Comparison of ENCODE assay signal across 12 cellular contexts in the genomic region with DNA sequence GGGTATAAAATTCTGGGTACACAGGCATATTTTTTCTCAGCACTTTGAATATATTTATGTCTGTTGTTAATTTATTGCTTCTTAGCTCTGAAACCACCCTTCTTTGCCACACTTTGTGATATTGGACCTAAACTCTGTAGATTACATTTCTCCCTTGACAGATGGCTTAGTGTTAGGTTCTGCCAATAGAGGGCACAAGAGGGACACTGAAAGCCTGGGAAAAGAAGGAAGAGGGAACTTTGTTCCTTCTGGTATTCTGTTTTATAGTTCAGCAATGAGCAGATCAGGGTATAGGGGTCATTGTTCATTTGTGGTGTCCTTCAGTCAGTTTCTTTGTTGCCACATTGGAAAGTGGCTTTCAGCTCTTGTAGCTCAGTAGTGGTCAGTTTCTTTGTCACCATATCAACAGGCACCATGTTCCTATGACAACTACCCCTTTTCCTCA.
DNase-seq lines count a peak whose midpoint lies in the region; ATAC-seq lines count a peak whose summit lies in the region.
"Had no signal": no experiment of that assay in that cellular context is flagged by ENCODE, and none has a peak within 500 bp of the region (broad histone marks: within the 10 kb centered on the region; RNA-seq: fewer than 3 reads in every experiment).

No MANE protein-coding gene starts in this region.

- DNase-seq in EL (peak; percentile 21), MV-4-11 (lab: John Stamatoyannopoulos, UW) (peak; percentile 33), SKM-1 (lab: John Stamatoyannopoulos, UW; ENCODE audit: unreplicated experiment) (peak; percentile 42), left lobe of liver (ENCODE audit: low spot score) (no peak), retina (no peak), mesenteric fat pad (ENCODE audit: low spot score) (no peak)
- DNase-seq in activated naive CD4-positive, alpha-beta T cell treated with Interleukin-2 at 50 U/mL for 16 hours = no peak
- DNase-seq: activated CD4-positive, alpha-beta T cell treated with anti-CD3 and anti-CD28 coated beads for 4 hours; cortex of kidney; naive B cell; stimulated activated naive CD8-positive, alpha-beta T cell treated with anti-CD3 and anti-CD28 coated beads, Interleukin-15, amount 100 ng/mL, for 72 hours had no signal

- peak; percentile 100 for ATAC-seq in left lobe of liver
- ATAC-seq in HG03045 (IDR thresholded peaks at IDR 0.05; ENCODE audit: unreplicated experiment) = no peak
- ATAC-seq: stimulated activated naive CD8-positive, alpha-beta T cell treated with anti-CD3 and anti-CD28 coated beads, Interleukin-15, amount 100 ng/mL, for 72 hours had no signal

Comparison
In these comparisons a context has a peak if more than half of its experiments do, and no peak if none do; other contexts are left out.
1. DNase-seq: peak in EL (single experiment), MV-4-11 (single experiment) and SKM-1 (single experiment); none in left lobe of liver (single experiment), retina (single experiment), mesenteric fat pad (single experiment) and activated naive CD4-positive, alpha-beta T cell treated with Interleukin-2 at 50 U/mL for 16 hours (single experiment).